ENCODE assay signal across 12 cellular contexts in genomic region chr3:146159037-146159436, GRCh38. TPM values are rescaled to one million over a fixed set of nuclear protein-coding genes. Genes with fewer than 3 reads are reported as not detected.
DNase-seq lines count a peak whose midpoint lies in the region; ATAC-seq and TF ChIP-seq lines count a peak whose summit lies in the region.
"Had no signal": no experiment of that assay in that cellular context is flagged by ENCODE, and none has a peak within 500 bp of the region (broad histone marks: within the 10 kb centered on the region; RNA-seq: fewer than 3 reads in every experiment).

No MANE protein-coding gene starts in this region.

- H3K36me3 Mint-ChIP-seq in Calu3 (ENCODE audit: insufficient read depth, unreplicated experiment) = peaks cover 68% of the 10 kb centered on the region
- H3K36me3 Mint-ChIP-seq: activated CD4-positive, alpha-beta memory T cell treated with anti-CD3 and anti-CD28 coated beads for 36 hours; stimulated activated memory B cell treated with anti-CD40 and anti-IgM and Interleukin-4, amounts not matched to agents 10 μg/mL and 1 μg/mL and 100 μg/mL, for 72 hours had no signal

- H3K9me3 Mint-ChIP-seq in Calu3 (ENCODE audit: low read depth, unreplicated experiment) = no peaks in the 10 kb centered on the region
- H3K9me3 Mint-ChIP-seq: activated CD4-positive, alpha-beta memory T cell treated with anti-CD3 and anti-CD28 coated beads for 36 hours had no signal

- intact Hi-C loops in Calu3 (cut with micrococcal nuclease; ENCODE audit: unreplicated experiment) (no loop called here), psoas muscle (cut with DNase I) (no loop called here)

- H3K9me3 ChIP-seq in adipocyte (ENCODE audit: control insufficient read depth, low read length) = no peaks in the 10 kb centered on the region
- H3K9me3 ChIP-seq in psoas muscle = no peaks in the 10 kb centered on the region

- peaks cover 25% of the 10 kb centered on the region for H3K4me1 Mint-ChIP-seq in Calu3 (ENCODE audit: low read depth, unreplicated experiment)

- H3K4me3 Mint-ChIP-seq in Calu3 (ENCODE audit: low read depth, unreplicated experiment) = peak overlapping the region; percentile 66
- H3K4me3 Mint-ChIP-seq: activated CD4-positive, alpha-beta memory T cell treated with anti-CD3 and anti-CD28 coated beads for 36 hours had no signal

- POLR2A ChIA-PET in GM10248 (lab: Yijun Ruan, JAX) = no interaction called here

- CTCF ChIA-PET in Calu3 (lab: Charles Lee) = interaction anchor here (0.6 to 4.0 kb wide), 4 partner anchors 29 to 1658 kb away, joined by 3 to 28 read pairs (median 10); no protein-coding TSS in a partner anchor
- CTCF ChIA-PET in GM10248 (lab: Yijun Ruan, JAX) = interaction anchor here (2.1 kb wide), 1 partner anchor 38 kb away, joined by 5 read pairs; no protein-coding TSS in a partner anchor

- H3K27me3 ChIP-seq in adipocyte (replicated peaks; ENCODE audit: control insufficient read depth, insufficient read depth, low read length) = no peaks in the 10 kb centered on the region
- H3K27me3 ChIP-seq in psoas muscle (ENCODE audit: insufficient read depth in 3 of 3, low read length in 2 of 3) = peaks cover 0 to 3% (median 0%) of the 10 kb centered on the region in 3 donors

- no TSS peak for BruUV-seq in Calu3 (replicated peaks; lab: Mats Ljungman, UMichigan)

- no peak for ATAC-seq in psoas muscle
- ATAC-seq in HG02885 (IDR thresholded peaks at IDR 0.05; ENCODE audit: poor library complexity, unreplicated experiment) = no peak
- ATAC-seq: stimulated activated memory B cell treated with anti-CD40 and anti-IgM and Interleukin-4, amounts not matched to agents 10 μg/mL and 1 μg/mL and 100 μg/mL, for 72 hours had no signal

- TF ChIP-seq CTCF in Calu3 (IDR thresholded peaks at IDR 0.05; ENCODE audit: unreplicated experiment) (no peak), fibroblast of villous mesenchyme (IDR thresholded peaks at IDR 0.05; ENCODE audit: insufficient read depth, low read depth, low read length) (no peak), psoas muscle (IDR thresholded peaks at IDR 0.05) (no peak), GM10248 (IDR thresholded peaks at IDR 0.05; ENCODE audit: control extremely low read depth, extremely low read depth, low read depth, missing control alignments) (no peak)

- H3K27ac Mint-ChIP-seq in Calu3 (ENCODE audit: unreplicated experiment) = peak overlapping the region; percentile 97
- H3K27ac Mint-ChIP-seq: activated CD4-positive, alpha-beta memory T cell treated with anti-CD3 and anti-CD28 coated beads for 36 hours; CD14-positive monocyte; stimulated activated memory B cell treated with anti-CD40 and anti-IgM and Interleukin-4, amounts not matched to agents 10 μg/mL and 1 μg/mL and 100 μg/mL, for 72 hours had no signal

- H3K9ac ChIP-seq in adipocyte (ENCODE audit: low read length) = peak overlapping the region; percentile 93

- H3K4me3 ChIP-seq in adipocyte (ENCODE audit: low read length) (peak overlapping the region; percentile 98), fibroblast of villous mesenchyme (ENCODE audit: low read depth, low read length) (peak overlapping the region; percentile 94), psoas muscle (peak overlapping the region; percentile 85)

- DNase-seq in Calu3 = no peak
- no peak for DNase-seq in adipocyte (ENCODE audit: low read depth)
- no peak for DNase-seq in fibroblast of villous mesenchyme (ENCODE audit: low read depth)
- no peak for DNase-seq in psoas muscle
- no peak for DNase-seq in SIG-M5 (lab: John Stamatoyannopoulos, UW)
- no peak for DNase-seq in HT-29 (ENCODE audit: low spot score)
- no peak for DNase-seq in GM10248 (ENCODE audit: extremely low spot score)
- DNase-seq: activated CD4-positive, alpha-beta memory T cell treated with anti-CD3 and anti-CD28 coated beads for 36 hours; NCI-H187 had no signal

- WGBS in psoas muscle, 3 donors = 54 to 78% (median 59%) methylated on average over 4 of the region's 4 CpGs

- H3K27ac ChIP-seq in psoas muscle = peak overlapping the region; percentile 85

- H3K36me3 ChIP-seq in adipocyte (ENCODE audit: control insufficient read depth, insufficient read depth, low read length, severe bottlenecking) (no peaks in the 10 kb centered on the region), psoas muscle (ENCODE audit: insufficient read depth in 1 of 2, low read depth in 1 of 2) (no peaks in the 10 kb centered on the region)

- H3K4me1 ChIP-seq in adipocyte (ENCODE audit: control insufficient read depth, insufficient read depth, low read length) (peaks cover 54% of the 10 kb centered on the region), psoas muscle (no peaks in the 10 kb centered on the region)

- no peaks in the 10 kb centered on the region for H3K27me3 Mint-ChIP-seq in Calu3 (ENCODE audit: unreplicated experiment)

RNA-seq across cellular contexts. Expression of gene PLOD2, which starts 1.9 kb away (rescaled TPM):
- 84.0 and 123 TPM in 2 replicates for total RNA-seq in Calu3 (2022)
- 154 and 393 TPM in 2 replicates for total RNA-seq in fibroblast of villous mesenchyme
- 1 to 10 TPM; 3.0 to 9.1 (median 7.6) TPM for total RNA-seq in psoas muscle
- 10 to 100 TPM in 1 of 3 donors, 1 to 10 TPM in 2; 2.0 to 15.7 (median 3.8) TPM for polyA plus RNA-seq in psoas muscle
- total RNA-seq in HT-29 (2014; rRNA removed; shearing (Covaris generic)) = 9.9 and 10.1 TPM in 2 replicates
- polyA plus RNA-seq: CD14-positive monocyte had no signal
